ENCODE assay signal across 17 cellular contexts in the genomic region with DNA sequence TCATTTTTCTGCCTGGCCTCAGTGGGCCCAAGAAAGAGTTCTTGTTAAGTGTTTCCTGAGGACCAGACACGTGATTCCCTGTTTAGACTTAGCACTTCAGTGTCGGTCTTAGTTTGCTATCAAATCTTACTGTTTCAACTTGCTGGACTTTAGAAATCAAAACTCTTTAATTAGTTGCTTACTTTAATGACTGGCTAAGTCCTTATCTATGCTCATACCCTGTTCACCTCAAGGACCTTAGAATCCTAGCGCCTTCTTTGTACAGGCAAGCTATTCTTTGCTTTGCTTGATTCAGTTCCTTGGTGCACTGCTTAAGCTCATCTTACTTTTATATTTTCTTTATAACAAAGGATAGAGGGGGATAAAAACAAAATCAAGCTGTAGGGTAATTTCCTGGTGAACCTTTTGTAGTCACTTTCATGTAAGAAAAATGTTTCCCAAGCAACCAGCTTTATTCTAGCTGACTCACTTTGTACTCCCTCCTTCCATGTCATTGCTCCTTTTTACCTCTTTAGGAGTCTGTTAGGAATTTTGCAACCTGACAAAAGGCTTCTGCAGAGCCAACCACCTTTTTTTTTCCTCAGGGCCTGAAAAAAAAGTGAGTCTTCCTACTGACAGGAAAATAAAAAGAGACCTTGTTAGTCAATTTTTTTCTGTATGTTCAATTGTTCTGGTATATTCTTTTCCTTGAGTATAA. TPM values are rescaled to one million over a fixed set of nuclear protein-coding genes. Genes with fewer than 3 reads are reported as not detected.
DNase-seq lines count a peak whose midpoint lies in the region; ATAC-seq, FAIRE-seq and TF ChIP-seq lines count a peak whose summit lies in the region.
"Had no signal": no experiment of that assay in that cellular context is flagged by ENCODE, and none has a peak within 500 bp of the region (broad histone marks: within the 10 kb centered on the region; RNA-seq: fewer than 3 reads in every experiment).

No MANE protein-coding gene starts in this region.

- H4K20me1 ChIP-seq in PC-3 (ENCODE audit: low read length) (no peaks in the 10 kb centered on the region), endothelial cell of umbilical vein (replicated peaks; ENCODE audit: control insufficient read depth, extremely low read depth, insufficient read depth, low read length) (no peaks in the 10 kb centered on the region), OCI-LY7 (ENCODE audit: insufficient read depth, low read length) (no peaks in the 10 kb centered on the region)

- TF ChIP-seq CTCF in PC-3 (conservative IDR thresholded peaks at IDR 0.05; ENCODE audit: low read depth, low read length) (no peak), endothelial cell of umbilical vein (IDR thresholded peaks at IDR 0.05; ENCODE audit: extremely low read depth in 1 of 2, insufficient read depth in 1 of 2, low read depth in 1 of 2, low read length in 2 of 2) (no peak), OCI-LY7 (conservative IDR thresholded peaks at IDR 0.05; ENCODE audit: low read length) (no peak)

- H3K4me2 ChIP-seq in PC-3 (ENCODE audit: low read length) (no peak overlapping the region), endothelial cell of umbilical vein (ENCODE audit: insufficient read depth, low read length) (no peak overlapping the region), neuronal stem cell (ENCODE audit: insufficient read depth, low read length, poor library complexity, severe bottlenecking) (no peak overlapping the region), OCI-LY7 (ENCODE audit: low read length) (no peak overlapping the region)

- POLR2A ChIA-PET in PC-3 (lab: Charles Lee; ENCODE audit: unreplicated experiment), result no interaction called here
- POLR2A ChIA-PET in endothelial cell of umbilical vein (lab: Charles Lee), result no interaction called here
- POLR2A ChIA-PET in OCI-LY7 (lab: Charles Lee), result interaction anchor here (0.6 kb wide), 1 partner anchor 11 kb away, joined by 3 read pairs; no protein-coding TSS in a partner anchor

- no peak overlapping the region for H2BK120ac ChIP-seq in neuronal stem cell (ENCODE audit: low read depth, low read length)

- no peak overlapping the region for H3K23ac ChIP-seq in neuronal stem cell (ENCODE audit: low read depth, low read length, poor library complexity)

- H3K18ac ChIP-seq in neuronal stem cell (ENCODE audit: low read length), result no peak overlapping the region

- no peak overlapping the region for H4K91ac ChIP-seq in neuronal stem cell (ENCODE audit: low read depth, low read length, poor library complexity)

- no peak overlapping the region for H3K9ac ChIP-seq in PC-3 (ENCODE audit: low read length)
- no peak overlapping the region for H3K9ac ChIP-seq in endothelial cell of umbilical vein (replicated peaks; ENCODE audit: extremely low read depth, insufficient read depth, low read length)
- no peak overlapping the region for H3K9ac ChIP-seq in neuronal stem cell (ENCODE audit: low read depth, low read length, poor library complexity)

- no peak overlapping the region for H2AK5ac ChIP-seq in neuronal stem cell (ENCODE audit: low read depth, low read length)

- TF ChIP-seq POLR2A in H54 (IDR thresholded peaks at IDR 0.05; ENCODE audit: low read depth, low read length) (no peak), endothelial cell of umbilical vein (IDR thresholded peaks at IDR 0.05; ENCODE audit: low read depth, low read length) (no peak)

- H2AFZ ChIP-seq in PC-3 (ENCODE audit: low read length) (no peak overlapping the region), endothelial cell of umbilical vein (ENCODE audit: low read depth, low read length) (no peak overlapping the region), neuronal stem cell (ENCODE audit: low read length) (no peak overlapping the region), OCI-LY7 (ENCODE audit: low read length) (no peak overlapping the region)

- H3K27me3 ChIP-seq in PC-3 (ENCODE audit: low read length) (no peaks in the 10 kb centered on the region), endothelial cell of umbilical vein (ENCODE audit: control insufficient read depth in 2 of 2, insufficient read depth in 2 of 2, low read length in 2 of 2) (no peaks in the 10 kb centered on the region), neuronal stem cell (ENCODE audit: control insufficient read depth in 3 of 3, insufficient read depth in 3 of 3, low read depth in 1 of 3, low read length in 3 of 3) (no peaks in the 10 kb centered on the region)

- no peaks in the 10 kb centered on the region for H3K9me1 ChIP-seq in endothelial cell of umbilical vein (replicated peaks; ENCODE audit: control insufficient read depth, extremely low read depth, insufficient read depth, low read length)

- ATAC-seq in PC-3, result no peak; the same call in 1 of the 2 replicates
- ATAC-seq: left cardiac atrium had no signal

- H2BK5ac ChIP-seq in neuronal stem cell (ENCODE audit: low read length), result no peak overlapping the region

- dilution Hi-C loops in endothelial cell of umbilical vein (cut with MboI; ENCODE audit: extremely low pct_ligation_motif_present, low sequenced_read_pairs), result no loop called here

- BruUV-seq in PC-3 (replicated peaks; lab: Mats Ljungman, UMichigan), result no TSS peak
- no TSS peak for BruUV-seq in endothelial cell of umbilical vein (replicated peaks; lab: Mats Ljungman, UMichigan)
- no TSS peak for BruUV-seq in OCI-LY7 (replicated peaks; lab: Mats Ljungman, UMichigan)

- no peak overlapping the region for H2BK12ac ChIP-seq in neuronal stem cell (ENCODE audit: low read length)

- peaks cover 14% of the 10 kb centered on the region for H3K4me1 ChIP-seq in PC-3 (ENCODE audit: insufficient read depth, low read length)
- H3K4me1 ChIP-seq in endothelial cell of umbilical vein (ENCODE audit: control insufficient read depth, extremely low read depth, insufficient read depth, low read length), result peaks cover 26% of the 10 kb centered on the region
- H3K4me1 ChIP-seq in neuronal stem cell (ENCODE audit: control insufficient read depth in 2 of 2, insufficient read depth in 1 of 2, low read depth in 1 of 2, low read length in 2 of 2), result peaks cover under 1 to 20% of the 10 kb centered on the region in 2 donors
- no peaks in the 10 kb centered on the region for H3K4me1 ChIP-seq in OCI-LY7 (ENCODE audit: insufficient read depth, low read length, poor library complexity, severe bottlenecking)

- intact Hi-C loops in PC-3 (cut with micrococcal nuclease), result loop anchor here (2.0 kb wide), 1 partner anchor 14 kb away; the partner anchor contains the start of gene WDR44
- intact Hi-C loops in endothelial cell of umbilical vein (cut with micrococcal nuclease), result no loop called here
- intact Hi-C loops in OCI-LY7 (cut with micrococcal nuclease; ENCODE audit: unreplicated experiment), result no loop called here

- no peak overlapping the region for H2BK15ac ChIP-seq in neuronal stem cell (ENCODE audit: low read length)

- WGBS in neuronal stem cell (ENCODE audit: extremely low coverage in 2 of 2, insufficient read length in 2 of 2, insufficient replicate concordance in 1 of 2), 2 donors, result no CpG with 5 or more reads among the region's 3 CpGs

- H3K14ac ChIP-seq in neuronal stem cell (ENCODE audit: low read length), result no peak overlapping the region

- H3K4ac ChIP-seq in neuronal stem cell (ENCODE audit: low read length), result no peak overlapping the region

- no peaks in the 10 kb centered on the region for H3K9me2 ChIP-seq in PC-3 (replicated peaks; ENCODE audit: low read length)
- H3K9me2 ChIP-seq in OCI-LY7 (ENCODE audit: insufficient read depth, low read length), result no peaks in the 10 kb centered on the region

- H4K8ac ChIP-seq in neuronal stem cell (ENCODE audit: low read depth, low read length), result no peak overlapping the region

- FAIRE-seq in H54 (lab: Jason Lieb, UNC) (peak; percentile 15), endothelial cell of umbilical vein (lab: Jason Lieb, UNC) (no peak)

- H3K79me1 ChIP-seq in neuronal stem cell (ENCODE audit: low read depth, low read length), result no peaks in the 10 kb centered on the region

- H3K36me3 ChIP-seq in PC-3 (ENCODE audit: low read depth, low read length), result no peaks in the 10 kb centered on the region
- no peaks in the 10 kb centered on the region for H3K36me3 ChIP-seq in endothelial cell of umbilical vein (ENCODE audit: control insufficient read depth in 2 of 2, extremely low read depth in 1 of 2, insufficient read depth in 2 of 2, low read length in 2 of 2)
- H3K36me3 ChIP-seq in neuronal stem cell (replicated peaks in 1 of 2; ENCODE audit: control insufficient read depth in 2 of 2, insufficient read depth in 2 of 2, low read length in 2 of 2), result no peaks in the 10 kb centered on the region
- H3K36me3 ChIP-seq in OCI-LY7 (ENCODE audit: insufficient read depth, low read length), result no peaks in the 10 kb centered on the region

- CTCF ChIA-PET in PC-3 (lab: Charles Lee), result no interaction called here
- CTCF ChIA-PET in endothelial cell of umbilical vein (lab: Charles Lee), result no interaction called here
- CTCF ChIA-PET in OCI-LY7 (lab: Charles Lee; ENCODE audit: unreplicated experiment), result no interaction called here

- H3K27ac ChIP-seq in PC-3 (ENCODE audit: low read length), result no peak overlapping the region
- no peak overlapping the region for H3K27ac ChIP-seq in endothelial cell of umbilical vein (ENCODE audit: insufficient read depth, low read depth, low read length)
- peak overlapping the region; percentile 85 for H3K27ac ChIP-seq in neuronal stem cell (replicated peaks; ENCODE audit: low read length)
- no peak overlapping the region for H3K27ac ChIP-seq in OCI-LY7 (ENCODE audit: low read depth, low read length, poor library complexity, severe bottlenecking)
- H3K27ac ChIP-seq: SK-N-MC had no signal

- DNase-seq in H54 (ENCODE audit: insufficient read length, low spot score) (no peak), PC-3 (peak; percentile 31), endothelial cell of umbilical vein (ENCODE audit: low read depth, low spot score) (peak; percentile 46), neuronal stem cell (ENCODE audit: low spot score) (no peak), anterior cingulate cortex (lab: John Stamatoyannopoulos, UW) (no peak), NCI-H2081 (lab: John Stamatoyannopoulos, UW) (no peak), OCI-LY7 (ENCODE audit: low spot score) (no peak)
- DNase-seq: activated CD8-positive, alpha-beta memory T cell treated with anti-CD3 and anti-CD28 coated beads for 24 hours; activated gamma-delta T cell treated with Interleukin-2 at 50 U/mL for 16 hours; cerebellar nuclear complex; erythroblast; head of caudate nucleus; left cardiac atrium; NCI-H1048; stimulated activated CD4-positive, alpha-beta T cell treated with anti-CD3 and anti-CD28 coated beads, Interleukin-2, amount 100 ng/mL, for 24 hours; stimulated activated CD8-positive, alpha-beta memory T cell treated with anti-CD3 and anti-CD28 coated beads, Interleukin-4, amount 100 ng/mL, for 48 hours had no signal

- H3K79me2 ChIP-seq in PC-3 (ENCODE audit: low read length), result peaks cover 79% of the 10 kb centered on the region
- H3K79me2 ChIP-seq in endothelial cell of umbilical vein (ENCODE audit: control insufficient read depth, insufficient read depth, low read length), result peaks cover 81% of the 10 kb centered on the region
- H3K79me2 ChIP-seq in OCI-LY7 (ENCODE audit: insufficient read depth, low read depth, low read length), result peaks cover 5% of the 10 kb centered on the region; the same call in 1 of the 2 replicates

- H3F3A ChIP-seq in PC-3 (ENCODE audit: low read length, unreplicated experiment), result no peaks in the 10 kb centered on the region

- H3K4me3 ChIP-seq in PC-3 (ENCODE audit: low read length) (no peak overlapping the region), endothelial cell of umbilical vein (replicated peaks in 1 of 3; ENCODE audit: insufficient read depth in 1 of 3, low read depth in 1 of 3, low read length in 3 of 3) (no peak overlapping the region), neuronal stem cell (ENCODE audit: low read length in 2 of 2) (no peak overlapping the region), OCI-LY7 (ENCODE audit: low read depth, low read length, poor library complexity, severe bottlenecking) (no peak overlapping the region)
- H3K4me3 ChIP-seq: SK-N-MC had no signal

- H3K9me3 ChIP-seq in PC-3 (ENCODE audit: low read length), result no peaks in the 10 kb centered on the region
- H3K9me3 ChIP-seq in endothelial cell of umbilical vein (replicated peaks; ENCODE audit: control insufficient read depth, insufficient read depth, low read length), result no peaks in the 10 kb centered on the region
- no peaks in the 10 kb centered on the region for H3K9me3 ChIP-seq in neuronal stem cell (replicated peaks in 1 of 2; ENCODE audit: control insufficient read depth in 2 of 2, insufficient read depth in 1 of 2, low read depth in 1 of 2, low read length in 2 of 2)
- H3K9me3 ChIP-seq in OCI-LY7 (ENCODE audit: low read length), result no peaks in the 10 kb centered on the region

RNA-seq across cellular contexts. Expression of gene WDR44, which starts 14.7 kb away (rescaled TPM):
- total RNA-seq in PC-3 (2014; rRNA removed) (10.5 and 16.2 TPM in 2 replicates), endothelial cell of umbilical vein (17.4 and 17.6 TPM in 2 replicates), OCI-LY7 (2022) (9.9 and 11.2 TPM in 2 replicates)
- 5.7 and 6.5 TPM in 2 replicates for polyA plus RNA-seq in endothelial cell of umbilical vein
- polyA plus RNA-seq in endothelial cell of umbilical vein (2011; cell fraction: cytosol; rRNA removed), result 7.2 and 7.3 TPM in 2 replicates
- polyA plus RNA-seq in endothelial cell of umbilical vein (2011; cell fraction: nucleus; rRNA removed), result 18.1 and 22.1 TPM in 2 replicates
- polyA plus RNA-seq in endothelial cell of umbilical vein (2012), result 13.3 and 15.5 TPM in 2 replicates
- polyA minus RNA-seq in endothelial cell of umbilical vein, result 11.9 and 12.9 TPM in 2 replicates
- polyA minus RNA-seq in endothelial cell of umbilical vein (2011; cell fraction: cytosol; rRNA and poly(A)+ RNA removed), result 16.9 TPM
- 32.1 and 35.2 TPM in 2 replicates for polyA minus RNA-seq in endothelial cell of umbilical vein (2011; cell fraction: nucleus; rRNA and poly(A)+ RNA removed)
- 8.2 TPM for polyA plus RNA-seq in neuronal stem cell (2013, experiment 1 of 2)
- 8.4 TPM for polyA plus RNA-seq in neuronal stem cell (2013, experiment 2 of 2)
- 9.3 and 9.4 TPM in 2 replicates for total RNA-seq in OCI-LY7 (2014; rRNA removed; shearing (Covaris generic))

Comparison
In these comparisons a context has a peak if more than half of its experiments do, and no peak if none do; other contexts are left out.
1. DNase-seq: peak in PC-3 (single experiment) and endothelial cell of umbilical vein (single experiment); none in H54 (single experiment), neuronal stem cell (single experiment), anterior cingulate cortex (0 of 58), NCI-H2081 (0 of 2) and OCI-LY7 (single experiment).